9 cellular contexts compared by ENCODE assay signal in the genomic region with DNA sequence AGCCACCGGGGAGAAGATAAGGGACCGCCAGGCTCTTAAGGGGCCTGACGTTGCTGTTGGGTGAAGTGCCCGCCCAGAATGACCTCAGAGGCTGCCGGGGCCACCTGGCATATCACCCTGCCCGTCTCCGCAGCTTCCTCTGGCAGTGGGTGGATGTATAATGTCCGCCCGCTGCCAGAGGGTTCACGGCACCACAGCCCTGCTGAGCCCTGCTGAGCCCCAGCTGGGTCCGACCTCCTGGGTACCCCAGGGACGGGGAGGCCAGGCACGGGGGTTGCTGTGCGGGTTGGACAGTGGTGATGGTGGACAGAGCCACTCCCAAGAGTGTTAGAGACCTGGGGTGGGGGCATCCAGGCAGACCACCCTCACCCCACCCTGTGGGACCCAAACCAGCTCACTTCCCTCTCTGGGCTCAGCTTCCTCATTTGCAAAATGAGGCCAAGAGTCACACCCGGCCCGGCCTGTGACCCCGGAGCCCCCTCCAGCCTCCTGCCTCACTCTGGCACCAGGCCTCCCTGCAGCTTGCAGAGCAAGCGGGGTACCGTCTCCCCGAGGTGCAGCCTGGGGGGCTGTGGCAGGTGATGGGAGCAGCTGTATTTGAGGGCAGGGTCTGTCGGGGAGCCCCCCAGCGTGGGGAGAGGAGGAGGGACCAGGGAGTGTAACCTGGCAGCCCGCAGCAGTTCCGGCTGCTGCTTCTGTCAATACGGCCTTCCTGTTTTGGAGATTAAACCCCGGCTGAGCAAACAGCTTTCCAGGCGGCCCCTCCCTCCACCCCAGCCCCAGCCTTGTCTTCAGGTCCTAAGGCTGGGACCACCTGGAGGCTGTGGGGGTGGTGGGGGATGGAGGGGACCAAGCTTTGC. TPM values are rescaled to one million over a fixed set of nuclear protein-coding genes. Genes with fewer than 3 reads are reported as not detected.
DNase-seq lines count a peak whose midpoint lies in the region; ATAC-seq, FAIRE-seq and TF ChIP-seq lines count a peak whose summit lies in the region.
"Had no signal": no experiment of that assay in that cellular context is flagged by ENCODE, and none has a peak within 500 bp of the region (broad histone marks: within the 10 kb centered on the region; RNA-seq: fewer than 3 reads in every experiment).

No MANE protein-coding gene starts in this region.

- H3K9me3 Mint-ChIP-seq in activated T-cell treated with anti-CD3 and anti-CD28 coated beads, Interleukin-2, amount 50 U/mL, for 4 hours: no peaks in the 10 kb centered on the region
- H3K9me3 Mint-ChIP-seq in glutamatergic neuron (ENCODE audit: unreplicated experiment): no peaks in the 10 kb centered on the region

- H3K27ac Mint-ChIP-seq in glutamatergic neuron (ENCODE audit: unreplicated experiment): no peak overlapping the region

- H3K9me3 ChIP-seq in right lobe of liver (no peaks in the 10 kb centered on the region), kidney (ENCODE audit: control insufficient read depth in 1 of 2, low read length in 2 of 2) (no peaks in the 10 kb centered on the region)

- ATAC-seq in GM21423 (IDR thresholded peaks at IDR 0.05; ENCODE audit: unreplicated experiment) (peak; percentile 24), right lobe of liver (peak; percentile 46 to 59 (median 50)), GM21447 (IDR thresholded peaks at IDR 0.05; ENCODE audit: unreplicated experiment) (no peak)
- peak; percentile 37 to 44 for ATAC-seq in activated T-cell treated with anti-CD3 and anti-CD28 coated beads, Interleukin-2, amount 50 U/mL, for 4 hours

- intact Hi-C loops in right lobe of liver (cut with DNase I) (no loop called here), kidney (cut with DNase I) (no loop called here)

- DNase-seq in NOMO-1 (lab: John Stamatoyannopoulos, UW; ENCODE audit: unreplicated experiment in 2 of 2) (peak; percentile 56 to 67), right lobe of liver (no peak), kidney (no peak), glutamatergic neuron (no peak), kidney glomerular epithelial cell (lab: John Stamatoyannopoulos, UW) (no peak)
- peak; percentile 48 for DNase-seq in activated T-cell treated with anti-CD3 and anti-CD28 coated beads, Interleukin-2, amount 50 U/mL, for 4 hours

- FAIRE-seq in kidney (lab: Jason Lieb, UNC): no peak

- TF ChIP-seq CTCF in right lobe of liver (IDR thresholded peaks at IDR 0.05): no peak
- no peak for TF ChIP-seq CTCF in kidney (IDR thresholded peaks at IDR 0.05; ENCODE audit: borderline replicate concordance, extremely low read depth, insufficient read depth)
- TF ChIP-seq CTCF in glutamatergic neuron (IDR thresholded peaks at IDR 0.05; ENCODE audit: partially characterized antibody, unreplicated experiment): no peak

- H3K4me1 Mint-ChIP-seq in activated T-cell treated with anti-CD3 and anti-CD28 coated beads, Interleukin-2, amount 50 U/mL, for 4 hours (ENCODE audit: low read depth): peaks cover 57% of the 10 kb centered on the region
- peaks cover 8% of the 10 kb centered on the region for H3K4me1 Mint-ChIP-seq in glutamatergic neuron (ENCODE audit: low read depth, unreplicated experiment)

- H3K4me1 ChIP-seq in right lobe of liver (peaks cover 0 to 4% (median 0%) of the 10 kb centered on the region in 4 donors), kidney (ENCODE audit: control insufficient read depth in 1 of 2, insufficient read depth in 1 of 2, low read depth in 1 of 2, low read length in 2 of 2) (peaks cover 5 to 24% of the 10 kb centered on the region in 2 donors)

- H3K36me3 ChIP-seq in right lobe of liver (no peaks in the 10 kb centered on the region), kidney (ENCODE audit: control insufficient read depth in 1 of 2, insufficient read depth in 2 of 2, low read length in 2 of 2) (no peaks in the 10 kb centered on the region)

- H3K9ac ChIP-seq in kidney (ENCODE audit: low read length in 2 of 2): no peak overlapping the region

- H3K27me3 Mint-ChIP-seq in activated T-cell treated with anti-CD3 and anti-CD28 coated beads, Interleukin-2, amount 50 U/mL, for 4 hours (ENCODE audit: low read depth): no peaks in the 10 kb centered on the region
- H3K27me3 Mint-ChIP-seq in glutamatergic neuron (ENCODE audit: unreplicated experiment): peaks cover 5% of the 10 kb centered on the region

- WGBS in right lobe of liver (ENCODE audit: insufficient coverage, low coverage, low lambda C conversion rate, missing lambda C conversion rate): 53% methylated on average over 3 of the region's 27 CpGs

- no peak for TF ChIP-seq POLR2A in right lobe of liver (IDR thresholded peaks at IDR 0.05)

- no peaks in the 10 kb centered on the region for H3K27me3 ChIP-seq in right lobe of liver

- peak overlapping the region; percentile 64 for H3K4me3 Mint-ChIP-seq in activated T-cell treated with anti-CD3 and anti-CD28 coated beads, Interleukin-2, amount 50 U/mL, for 4 hours
- H3K4me3 Mint-ChIP-seq in glutamatergic neuron (ENCODE audit: unreplicated experiment): no peak overlapping the region

- no peak overlapping the region for H3K4me3 ChIP-seq in right lobe of liver
- no peak overlapping the region for H3K4me3 ChIP-seq in kidney (ENCODE audit: low read length in 2 of 2)

- H3K27ac ChIP-seq in right lobe of liver: peak overlapping the region in 2 of 3 donors; percentile 40
- peak overlapping the region in 1 of 2 donors; percentile 41 for H3K27ac ChIP-seq in kidney (ENCODE audit: low read depth in 2 of 2, low read length in 2 of 2)

- H3K36me3 Mint-ChIP-seq in activated T-cell treated with anti-CD3 and anti-CD28 coated beads, Interleukin-2, amount 50 U/mL, for 4 hours (ENCODE audit: insufficient read depth): no peaks in the 10 kb centered on the region
- no peaks in the 10 kb centered on the region for H3K36me3 Mint-ChIP-seq in glutamatergic neuron (ENCODE audit: unreplicated experiment)

RNA-seq across cellular contexts. Expression of gene LFNG, which starts 8.4 kb away (rescaled TPM):
- total RNA-seq in activated T-cell treated with anti-CD3 and anti-CD28 coated beads, Interleukin-2, amount 50 U/mL, for 4 hours: 10 to 100 TPM; 16.1 to 17.7 (median 17.7) TPM
- 1 to 10 TPM; 1.0 to 4.3 (median 1.7) TPM for total RNA-seq in right lobe of liver
- total RNA-seq in kidney: 18.4 TPM
- polyA plus RNA-seq in kidney (ENCODE audit: insufficient read depth, low read depth, low replicate concordance): 5.0 TPM
- total RNA-seq in glutamatergic neuron (ENCODE audit: unreplicated experiment): 75.5 TPM

RNA-seq across cellular contexts. Expression of gene GRIFIN, which starts 34.9 kb away (rescaled TPM):
- not detected for total RNA-seq in activated T-cell treated with anti-CD3 and anti-CD28 coated beads, Interleukin-2, amount 50 U/mL, for 4 hours
- total RNA-seq in right lobe of liver (not detected), kidney (not detected), glutamatergic neuron (ENCODE audit: unreplicated experiment) (not detected)
- polyA plus RNA-seq in kidney (ENCODE audit: insufficient read depth, low read depth, low replicate concordance): not detected
- total RNA-seq: subcutaneous adipose tissue had no signal

RNA-seq across cellular contexts. Expression of gene BRAT1, which starts 44.2 kb away (rescaled TPM):
- total RNA-seq in activated T-cell treated with anti-CD3 and anti-CD28 coated beads, Interleukin-2, amount 50 U/mL, for 4 hours: 10 to 100 TPM; 40.7 to 55.0 (median 42.6) TPM
- 10 to 100 TPM; 11.1 to 25.9 (median 14.8) TPM for total RNA-seq in right lobe of liver
- 23.7 TPM for total RNA-seq in kidney
- 18.7 TPM for polyA plus RNA-seq in kidney (ENCODE audit: insufficient read depth, low read depth, low replicate concordance)
- 30.5 TPM for total RNA-seq in glutamatergic neuron (ENCODE audit: unreplicated experiment)

RNA-seq across cellular contexts. Expression of gene IQCE, which starts 47.6 kb away (rescaled TPM):
- 10 to 100 TPM in 1 of 3 donors, 1 to 10 TPM in 2; 8.9 to 10.4 (median 9.0) TPM for total RNA-seq in activated T-cell treated with anti-CD3 and anti-CD28 coated beads, Interleukin-2, amount 50 U/mL, for 4 hours
- total RNA-seq in right lobe of liver (1 to 10 TPM; 3.7 to 7.0 (median 4.0) TPM), kidney (27.8 TPM), glutamatergic neuron (ENCODE audit: unreplicated experiment) (12.0 TPM)
- 6.1 TPM for polyA plus RNA-seq in kidney (ENCODE audit: insufficient read depth, low read depth, low replicate concordance)

Comparison
In these comparisons a context has a peak if more than half of its experiments do, and no peak if none do; other contexts are left out.
1. DNase-seq: peak in NOMO-1 (2 of 2) and activated T-cell treated with anti-CD3 and anti-CD28 coated beads, Interleukin-2, amount 50 U/mL, for 4 hours (single experiment); none in right lobe of liver (0 of 3), kidney (single experiment), glutamatergic neuron (single experiment) and kidney glomerular epithelial cell (single experiment).